8 cellular contexts compared by ENCODE assay signal in genomic region chr15:76150508-76150907, GRCh38.
DNase-seq lines count a peak whose midpoint lies in the region; ATAC-seq and TF ChIP-seq lines count a peak whose summit lies in the region.

No MANE protein-coding gene starts in this region.

- H3K4me3 Mint-ChIP-seq in activated naive CD4-positive, alpha-beta T cell treated with anti-CD3 and anti-CD28 coated beads, Interleukin-2, amount 10 ng/mL, durations not matched to agents 7 days and 5 days, result no peak overlapping the region
- H3K4me3 Mint-ChIP-seq in activated CD4-positive, alpha-beta T cell treated with anti-CD3 and anti-CD28 coated beads for 36 hours, result no peak overlapping the region

- H3K4me1 Mint-ChIP-seq in activated naive CD4-positive, alpha-beta T cell treated with anti-CD3 and anti-CD28 coated beads, Interleukin-2, amount 10 ng/mL, durations not matched to agents 7 days and 5 days, result peaks cover 9% of the 10 kb centered on the region
- peaks cover 18% of the 10 kb centered on the region for H3K4me1 Mint-ChIP-seq in activated CD4-positive, alpha-beta T cell treated with anti-CD3 and anti-CD28 coated beads for 36 hours

- peak; percentile 58 to 69 (median 62) for DNase-seq in body of pancreas
- no peak for DNase-seq in NCI-H1436 treated with DMSO at 0.1 percent for 48 hours (lab: John Stamatoyannopoulos, UW)
- DNase-seq in activated naive CD4-positive, alpha-beta T cell treated with anti-CD3 and anti-CD28 coated beads, Interleukin-2, amount 10 ng/mL, durations not matched to agents 7 days and 5 days, result no peak
- DNase-seq in activated CD4-positive, alpha-beta T cell treated with anti-CD3 and anti-CD28 coated beads for 36 hours, result no peak
- DNase-seq in HAP-1 (ENCODE audit: low spot score in 2 of 2), result no peak

- H3K36me3 ChIP-seq in body of pancreas (replicated peaks in 1 of 2; ENCODE audit: insufficient read depth in 1 of 2, low read depth in 2 of 2) (no peaks in the 10 kb centered on the region), skeletal muscle satellite cell (ENCODE audit: insufficient read depth, low read length) (no peaks in the 10 kb centered on the region), HAP-1 (replicated peaks) (no peaks in the 10 kb centered on the region)

- WGBS in body of pancreas, 2 donors, result 12 to 22% methylated on average over 6 to 7 of the region's 7 CpGs

- H3K4me1 ChIP-seq in body of pancreas, result peaks cover 39% of the 10 kb centered on the region
- peaks cover 26% of the 10 kb centered on the region for H3K4me1 ChIP-seq in skeletal muscle satellite cell (ENCODE audit: control insufficient read depth, insufficient read depth, low read length)
- H3K4me1 ChIP-seq in HAP-1, result peaks cover 10% of the 10 kb centered on the region

- H3K4me3 ChIP-seq in body of pancreas (no peak overlapping the region), skeletal muscle satellite cell (ENCODE audit: low read length) (no peak overlapping the region), HAP-1 (no peak overlapping the region)

- no peaks in the 10 kb centered on the region for H3K36me3 Mint-ChIP-seq in activated naive CD4-positive, alpha-beta T cell treated with anti-CD3 and anti-CD28 coated beads, Interleukin-2, amount 10 ng/mL, durations not matched to agents 7 days and 5 days
- H3K36me3 Mint-ChIP-seq in activated CD4-positive, alpha-beta T cell treated with anti-CD3 and anti-CD28 coated beads for 36 hours (ENCODE audit: low read depth), result no peaks in the 10 kb centered on the region

- H3K4me2 ChIP-seq in skeletal muscle satellite cell (ENCODE audit: low read length), result peak overlapping the region; percentile 37

- H3K27ac ChIP-seq in body of pancreas, result peak overlapping the region; percentile 47 to 65 (median 60)

- in situ Hi-C loops in HAP-1 (cut with MboI; ENCODE audit: low sequenced_read_pairs), result no loop called here

- ATAC-seq in GM19467 (IDR thresholded peaks at IDR 0.05; ENCODE audit: unreplicated experiment), result peak; percentile 18
- ATAC-seq in HG03460 (IDR thresholded peaks at IDR 0.05; ENCODE audit: unreplicated experiment), result peak; percentile 16
- peak; percentile 66 for ATAC-seq in body of pancreas
- ATAC-seq in activated CD4-positive, alpha-beta T cell treated with anti-CD3 and anti-CD28 coated beads for 36 hours, result no peak

- no peak for TF ChIP-seq POLR2A in body of pancreas (IDR thresholded peaks at IDR 0.05)

- H3K9ac ChIP-seq in skeletal muscle satellite cell (ENCODE audit: low read depth, low read length), result no peak overlapping the region

- CTCF ChIA-PET in activated naive CD4-positive, alpha-beta T cell treated with anti-CD3 and anti-CD28 coated beads, Interleukin-2, amount 10 ng/mL, durations not matched to agents 7 days and 5 days (lab: Charles Lee), result interaction anchor here (1.0 to 6.9 kb wide), 8 partner anchors 9 to 223 kb away, joined by 3 to 65 read pairs (median 7); partner anchors contain the start of gene TMEM266
- CTCF ChIA-PET in activated CD4-positive, alpha-beta T cell treated with anti-CD3 and anti-CD28 coated beads for 36 hours (lab: Charles Lee), result interaction anchor here (0.6 to 5.5 kb wide), 16 partner anchors 9 to 1723 kb away, joined by 3 to 63 read pairs (median 4); partner anchors contain the start of gene TMEM266

- H3K9me3 ChIP-seq in body of pancreas (no peaks in the 10 kb centered on the region), skeletal muscle satellite cell (replicated peaks; ENCODE audit: low read length) (no peaks in the 10 kb centered on the region), HAP-1 (no peaks in the 10 kb centered on the region)

- no peak overlapping the region for H3K27ac Mint-ChIP-seq in activated naive CD4-positive, alpha-beta T cell treated with anti-CD3 and anti-CD28 coated beads, Interleukin-2, amount 10 ng/mL, durations not matched to agents 7 days and 5 days
- no peak overlapping the region for H3K27ac Mint-ChIP-seq in activated CD4-positive, alpha-beta T cell treated with anti-CD3 and anti-CD28 coated beads for 36 hours

- POLR2A ChIA-PET in activated CD4-positive, alpha-beta T cell treated with anti-CD3 and anti-CD28 coated beads for 36 hours (lab: Charles Lee), result no interaction called here

- intact Hi-C loops in body of pancreas (cut with DNase I), result no loop called here
- intact Hi-C loops in activated CD4-positive, alpha-beta T cell treated with anti-CD3 and anti-CD28 coated beads for 36 hours (cut with DNase I, micrococcal nuclease), result loop anchor here in 1 of 2 experiments (5.0 kb wide), 1 partner anchor 93 kb away; the partner anchor contains the start of gene TMEM266

- no peaks in the 10 kb centered on the region for H3K9me3 Mint-ChIP-seq in activated naive CD4-positive, alpha-beta T cell treated with anti-CD3 and anti-CD28 coated beads, Interleukin-2, amount 10 ng/mL, durations not matched to agents 7 days and 5 days
- H3K9me3 Mint-ChIP-seq in activated CD4-positive, alpha-beta T cell treated with anti-CD3 and anti-CD28 coated beads for 36 hours (ENCODE audit: low read depth), result no peaks in the 10 kb centered on the region

- peaks cover 48% of the 10 kb centered on the region for H3K27me3 Mint-ChIP-seq in activated naive CD4-positive, alpha-beta T cell treated with anti-CD3 and anti-CD28 coated beads, Interleukin-2, amount 10 ng/mL, durations not matched to agents 7 days and 5 days
- H3K27me3 Mint-ChIP-seq in activated CD4-positive, alpha-beta T cell treated with anti-CD3 and anti-CD28 coated beads for 36 hours, result peaks cover 14% of the 10 kb centered on the region

- TF ChIP-seq CTCF in body of pancreas (IDR thresholded peaks at IDR 0.05), result no peak

- H3K27me3 ChIP-seq in body of pancreas (no peaks in the 10 kb centered on the region), skeletal muscle satellite cell (ENCODE audit: control insufficient read depth, insufficient read depth, low read length) (peaks cover 23% of the 10 kb centered on the region), HAP-1 (ENCODE audit: low read depth) (peaks cover 8% of the 10 kb centered on the region)

Comparison
In these comparisons a context has a peak if more than half of its experiments do, and no peak if none do; other contexts are left out.
1. DNase-seq: peak in body of pancreas (4 of 4); none in NCI-H1436 treated with DMSO at 0.1 percent for 48 hours (single experiment), activated naive CD4-positive, alpha-beta T cell treated with anti-CD3 and anti-CD28 coated beads, Interleukin-2, amount 10 ng/mL, durations not matched to agents 7 days and 5 days (single experiment), activated CD4-positive, alpha-beta T cell treated with anti-CD3 and anti-CD28 coated beads for 36 hours (single experiment) and HAP-1 (0 of 2).